Comparison of ENCODE assay signal across 8 cellular contexts in genomic region chr1:37486680-37487618, GRCh38. TPM values are rescaled to one million over a fixed set of nuclear protein-coding genes. Genes with fewer than 3 reads are reported as not detected.
A peak's percentile ranks its signal among the peaks of the same experiment; 100 is the strongest.
DNase-seq lines count a peak whose midpoint lies in the region; ATAC-seq and TF ChIP-seq lines count a peak whose summit lies in the region.

No MANE protein-coding gene starts in this region.

- peak overlapping the region; percentile 90 to 96 (median 93) for H3K27ac Mint-ChIP-seq in CD14-positive monocyte

- H3K27me3 Mint-ChIP-seq in CD14-positive monocyte (ENCODE audit: low read depth in 3 of 3), result no peaks in the 10 kb centered on the region

- H3K9ac ChIP-seq in NT2/D1 (ENCODE audit: insufficient read length, low read depth) (peak overlapping the region; percentile 45), muscle layer of colon (ENCODE audit: low read length) (peak overlapping the region; percentile 51)

- ATAC-seq in stimulated activated naive CD8-positive, alpha-beta T cell treated with anti-CD3 and anti-CD28 coated beads, Interleukin-15, Interleukin-2, amounts not matched to agents 100 U/mL and 50 U/mL, for 24 hours, result peak; percentile 67
- ATAC-seq in GM19395 (IDR thresholded peaks at IDR 0.05; ENCODE audit: unreplicated experiment), result no peak

- peak overlapping the region in 1 of 2 donors; percentile 63 for H3K4me3 Mint-ChIP-seq in CD14-positive monocyte

- DNase-seq in CD14-positive monocyte (ENCODE audit: low spot score) (no peak), H7 (peak; percentile 90), NT2/D1 (ENCODE audit: low read depth, low spot score) (peak; percentile 79), activated T-cell treated with anti-CD3 and anti-CD28 coated beads for 4 hours (peak; percentile 77), epithelial cell of prostate (ENCODE audit: low read depth, low spot score) (no peak)
- peak; percentile 90 for DNase-seq in stimulated activated naive CD8-positive, alpha-beta T cell treated with anti-CD3 and anti-CD28 coated beads, Interleukin-15, Interleukin-2, amounts not matched to agents 100 U/mL and 50 U/mL, for 24 hours

- H3K36me3 Mint-ChIP-seq in CD14-positive monocyte, result peaks cover 37 to 62% of the 10 kb centered on the region in 2 donors

- no peaks in the 10 kb centered on the region for H3K9me3 Mint-ChIP-seq in CD14-positive monocyte

- H3K9me3 ChIP-seq in NT2/D1 (ENCODE audit: insufficient read depth, low read length), result no peaks in the 10 kb centered on the region
- H3K9me3 ChIP-seq in muscle layer of colon (ENCODE audit: low read length), result no peaks in the 10 kb centered on the region

- H3K27me3 ChIP-seq in H7 (ENCODE audit: control insufficient read depth, insufficient read depth, low read length), result no peaks in the 10 kb centered on the region
- no peaks in the 10 kb centered on the region for H3K27me3 ChIP-seq in NT2/D1 (ENCODE audit: insufficient read depth, insufficient read length)
- H3K27me3 ChIP-seq in muscle layer of colon (ENCODE audit: control insufficient read depth in 1 of 2, insufficient read depth in 2 of 2, low read length in 2 of 2), result no peaks in the 10 kb centered on the region

- H3K36me3 ChIP-seq in H7 (replicated peaks; ENCODE audit: control insufficient read depth, insufficient read depth, low read length) (peaks cover 8% of the 10 kb centered on the region), NT2/D1 (ENCODE audit: insufficient read depth, insufficient read length, low read length) (peaks cover 48% of the 10 kb centered on the region), muscle layer of colon (ENCODE audit: insufficient read depth, low read length) (peaks cover 47% of the 10 kb centered on the region)

- H3K27ac ChIP-seq in epithelial cell of prostate (peak overlapping the region; percentile 99), muscle layer of colon (ENCODE audit: low read depth, low read length) (no peak overlapping the region)

- peaks cover 29% of the 10 kb centered on the region for H3K4me1 Mint-ChIP-seq in CD14-positive monocyte

- no peak overlapping the region for H3K4me3 ChIP-seq in H7 (ENCODE audit: insufficient read depth, low read depth, low read length)
- H3K4me3 ChIP-seq in NT2/D1 (ENCODE audit: insufficient read length, low read depth), result no peak overlapping the region
- peak overlapping the region in 1 of 2 donors; percentile 20 for H3K4me3 ChIP-seq in muscle layer of colon (ENCODE audit: low read depth in 1 of 2, low read length in 2 of 2)

- H3K4me1 ChIP-seq in NT2/D1 (ENCODE audit: insufficient read depth, insufficient read length) (peaks cover 14% of the 10 kb centered on the region), muscle layer of colon (ENCODE audit: insufficient read depth, low read length) (peaks cover 33% of the 10 kb centered on the region)

- intact Hi-C loops in CD14-positive monocyte (cut with micrococcal nuclease), result loop anchor here (1.0 to 5.0 kb wide), 2 partner anchors 32 to 35 kb away; no protein-coding TSS in a partner anchor

- TF ChIP-seq CTCF in CD14-positive monocyte (IDR thresholded peaks at IDR 0.05), result peak; percentile 98

RNA-seq across cellular contexts. Expression of gene ZC3H12A, which starts 12.6 kb away (rescaled TPM):
- polyA plus RNA-seq in CD14-positive monocyte, result 1 to 10 TPM; 5.2 to 5.8 TPM
- total RNA-seq in H7 (2014; rRNA removed; shearing (Covaris generic)), result 11.0 and 12.3 TPM in 2 replicates

RNA-seq across cellular contexts. Expression of gene MEAF6, which starts 27.6 kb away (rescaled TPM):
- 10 to 100 TPM; 79.2 to 99.8 TPM for polyA plus RNA-seq in CD14-positive monocyte
- total RNA-seq in H7 (2014; rRNA removed; shearing (Covaris generic)), result 65.4 and 71.3 TPM in 2 replicates

Comparison
In these comparisons a context has a peak if more than half of its experiments do, and no peak if none do; other contexts are left out.
1. DNase-seq: peak in H7 (single experiment), NT2/D1 (single experiment), activated T-cell treated with anti-CD3 and anti-CD28 coated beads for 4 hours (single experiment) and stimulated activated naive CD8-positive, alpha-beta T cell treated with anti-CD3 and anti-CD28 coated beads, Interleukin-15, Interleukin-2, amounts not matched to agents 100 U/mL and 50 U/mL, for 24 hours (single experiment); none in CD14-positive monocyte (single experiment) and epithelial cell of prostate (single experiment).